ENCODE assay signal across 14 cellular contexts in the genomic region with DNA sequence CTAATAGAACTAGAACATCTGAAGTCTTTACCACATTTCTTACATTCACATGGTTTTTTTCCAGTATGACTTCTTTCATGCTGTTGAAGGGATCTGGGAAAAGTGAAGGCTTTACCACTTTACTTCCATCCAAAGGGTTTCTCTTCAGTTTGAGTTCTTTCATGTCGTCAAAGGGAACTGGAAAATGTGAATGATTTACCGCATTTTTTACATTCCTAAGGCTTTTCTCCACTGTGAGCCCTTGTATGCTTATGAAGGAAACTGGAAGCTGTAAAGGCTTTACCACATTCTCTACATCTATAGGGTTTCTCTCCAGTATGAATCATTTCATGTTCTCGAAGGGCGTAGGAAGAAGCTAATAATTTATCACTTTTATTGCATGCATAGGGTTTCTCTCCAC. TPM values are rescaled to one million over a fixed set of nuclear protein-coding genes. Genes with fewer than 3 reads are reported as not detected.
DNase-seq lines count a peak whose midpoint lies in the region; ATAC-seq and TF ChIP-seq lines count a peak whose summit lies in the region.
"Had no signal": no experiment of that assay in that cellular context is flagged by ENCODE, and none has a peak within 500 bp of the region (broad histone marks: within the 10 kb centered on the region; RNA-seq: fewer than 3 reads in every experiment).

No MANE protein-coding gene starts in this region.

- H3K27ac Mint-ChIP-seq in T-helper 17 cell: no peak overlapping the region
- H3K27ac Mint-ChIP-seq: activated CD4-positive, alpha-beta T cell treated with anti-CD3 and anti-CD28 coated beads, Interleukin-2, amount 10 ng/mL, durations not matched to agents 7 days and 5 days; T-cell had no signal

- DNase-seq in ACHN (peak; percentile 96), HT1080 (ENCODE audit: low read depth) (peak; percentile 11), choroid plexus epithelial cell (ENCODE audit: low read depth) (peak; percentile 82), kidney glomerular epithelial cell (lab: John Stamatoyannopoulos, UW) (peak; percentile 83), T-helper 17 cell (no peak), HUDEP-2 (lab: John Stamatoyannopoulos, UW; ENCODE audit: unreplicated experiment in 76 of 76) (no peak), spleen (no peak)
- DNase-seq: activated CD4-positive, alpha-beta T cell treated with anti-CD3 and anti-CD28 coated beads, Interleukin-2, amount 10 ng/mL, durations not matched to agents 7 days and 5 days; activated effector memory CD4-positive, alpha-beta T cell treated with Interleukin-2 at 50 U/mL for 16 hours; glutamatergic neuron; NCI-H2029; small intestine; T-cell had no signal

- WGBS in spleen, 5 donors: 79 to 91% (median 89%) methylated on average over 4 of the region's 4 CpGs

- TF ChIP-seq POLR2A in spleen (IDR thresholded peaks at IDR 0.05): no peak

- peaks cover 3% of the 10 kb centered on the region for H3K36me3 Mint-ChIP-seq in T-helper 17 cell (ENCODE audit: low read depth)

- TF ChIP-seq CTCF in choroid plexus epithelial cell (conservative IDR thresholded peaks at IDR 0.05; ENCODE audit: low read depth, low read length): no peak
- no peak for TF ChIP-seq CTCF in spleen (IDR thresholded peaks at IDR 0.05 in 8 of 11, conservative IDR thresholded peaks at IDR 0.05 in 3 of 11)

- H3K36me3 ChIP-seq in spleen: peaks cover 3 to 80% (median 20%) of the 10 kb centered on the region in 6 donors

- ATAC-seq in T-helper 17 cell: no peak
- no peak for ATAC-seq in HG02759 (IDR thresholded peaks at IDR 0.05; ENCODE audit: unreplicated experiment)
- ATAC-seq: T-cell had no signal

- H3K27me3 Mint-ChIP-seq in T-helper 17 cell: no peaks in the 10 kb centered on the region
- H3K27me3 Mint-ChIP-seq: activated CD4-positive, alpha-beta T cell treated with anti-CD3 and anti-CD28 coated beads, Interleukin-2, amount 10 ng/mL, durations not matched to agents 7 days and 5 days; T-cell had no signal

- intact Hi-C loops in spleen (cut with DNase I; ENCODE audit: low total_unique reads): no loop called here

- H3K4me1 ChIP-seq in spleen: no peaks in the 10 kb centered on the region

- H3K4me3 ChIP-seq in choroid plexus epithelial cell (ENCODE audit: low read depth, low read length) (no peak overlapping the region), spleen (no peak overlapping the region)

- no peak overlapping the region for H3K27ac ChIP-seq in spleen

- H3K4me1 Mint-ChIP-seq in T-helper 17 cell: no peaks in the 10 kb centered on the region
- H3K4me1 Mint-ChIP-seq: activated CD4-positive, alpha-beta T cell treated with anti-CD3 and anti-CD28 coated beads, Interleukin-2, amount 10 ng/mL, durations not matched to agents 7 days and 5 days; T-cell had no signal

- no peaks in the 10 kb centered on the region for H3K27me3 ChIP-seq in spleen (replicated peaks in 1 of 7)

- in situ Hi-C loops in ACHN (cut with HindIII; ENCODE audit: low pct_ligation_motif_present, low pct_unique_long_range_greater_than_20kb, low sequenced_read_pairs): no loop called here

- H3K9me3 ChIP-seq in T-helper 17 cell (ENCODE audit: control insufficient read depth, low read length, poor library complexity, severe bottlenecking): no peaks in the 10 kb centered on the region
- H3K9me3 ChIP-seq in spleen: no peaks in the 10 kb centered on the region

- H3K4me3 Mint-ChIP-seq in T-helper 17 cell: no peak overlapping the region
- H3K4me3 Mint-ChIP-seq: activated CD4-positive, alpha-beta T cell treated with anti-CD3 and anti-CD28 coated beads, Interleukin-2, amount 10 ng/mL, durations not matched to agents 7 days and 5 days; T-cell had no signal

RNA-seq across cellular contexts. Expression of a gene that starts 46.7 kb away (rescaled TPM):
- 4.5 and 4.7 TPM in 2 replicates for total RNA-seq in HT1080 (2014; rRNA removed; shearing (Covaris generic))
- polyA plus RNA-seq in HT1080 (2015; cell fraction: cytosol; rRNA removed): 4.0 and 7.4 TPM in 2 replicates
- polyA plus RNA-seq in HT1080 (2015; cell fraction: nucleus; rRNA removed): 5.5 and 6.9 TPM in 2 replicates
- total RNA-seq in T-helper 17 cell: 10 to 100 TPM in 1 of 2 donors, 1 to 10 TPM in 1; 7.7 to 11.5 TPM
- 10 to 100 TPM; 21.8 to 34.3 (median 30.2) TPM for total RNA-seq in spleen
- polyA plus RNA-seq in spleen: 1 to 10 TPM; 3.5 to 9.2 (median 7.3) TPM

Comparison
In these comparisons a context has a peak if more than half of its experiments do, and no peak if none do; other contexts are left out.
1. DNase-seq: peak in ACHN (single experiment), HT1080 (single experiment), choroid plexus epithelial cell (single experiment) and kidney glomerular epithelial cell (single experiment); none in T-helper 17 cell (0 of 3), HUDEP-2 (0 of 76) and spleen (single experiment).